ENCODE assay signal across 22 cellular contexts in genomic region chr14:30572771-30573170, GRCh38.
"Had no signal": no experiment of that assay in that cellular context is flagged by ENCODE, and none has a peak within 500 bp of the region (broad histone marks: within the 10 kb centered on the region; RNA-seq: fewer than 3 reads in every experiment).

No MANE protein-coding gene starts in this region.

- H3K4me3 Mint-ChIP-seq: IgD-negative memory B cell had no signal

- H3K27me3 Mint-ChIP-seq: IgD-negative memory B cell had no signal

- H3K4me1 ChIP-seq: Peyer's patch had no signal

- ATAC-seq: K562, Right ventricle myocardium inferior, SK-N-SH treated with all-trans-retinoic acid at 6 μM for 48 hours had no signal

- H2AFZ ChIP-seq: PC-9 had no signal

- FAIRE-seq: K562 had no signal

- H3K27ac ChIP-seq: KMS-11, PC-9, Peyer's patch, SJCRH30 had no signal

- H3K36me3 ChIP-seq: Peyer's patch, SJCRH30 had no signal

- H3K9ac ChIP-seq: KMS-11 had no signal

- H3K9me3 Mint-ChIP-seq: IgD-negative memory B cell had no signal

- DNase-seq: Kasumi-1, MV-4-11, NCI-H1048, NCI-H1105, NCI-H1417 treated with DMSO at 0.1 percent for 48 hours, NCI-H1694 treated with DMSO at 0.1 percent for 48 hours, NCI-H2029, NCI-H2081 treated with DMSO at 0.1 percent for 48 hours, NCI-H2171, NCI-H446, NCI-H510A, NCI-H524 treated with DMSO at 0.1 percent for 48 hours, NCI-H774, PC-9, Peyer's patch, SHP77 treated with DMSO at 0.1 percent for 48 hours, SJCRH30 had no signal

- H3K4me3 ChIP-seq: K562, PC-9, Peyer's patch, SJCRH30 had no signal

- H3K36me3 Mint-ChIP-seq: IgD-negative memory B cell had no signal

- H3K4me2 ChIP-seq: KMS-11, PC-9 had no signal

- H3K27ac Mint-ChIP-seq: IgD-negative memory B cell had no signal

- H3K27me3 ChIP-seq: Peyer's patch, SJCRH30 had no signal

- H3K9me3 ChIP-seq: Peyer's patch, SJCRH30 had no signal
